Comparison of ENCODE assay signal across 19 cellular contexts in the genomic region with DNA sequence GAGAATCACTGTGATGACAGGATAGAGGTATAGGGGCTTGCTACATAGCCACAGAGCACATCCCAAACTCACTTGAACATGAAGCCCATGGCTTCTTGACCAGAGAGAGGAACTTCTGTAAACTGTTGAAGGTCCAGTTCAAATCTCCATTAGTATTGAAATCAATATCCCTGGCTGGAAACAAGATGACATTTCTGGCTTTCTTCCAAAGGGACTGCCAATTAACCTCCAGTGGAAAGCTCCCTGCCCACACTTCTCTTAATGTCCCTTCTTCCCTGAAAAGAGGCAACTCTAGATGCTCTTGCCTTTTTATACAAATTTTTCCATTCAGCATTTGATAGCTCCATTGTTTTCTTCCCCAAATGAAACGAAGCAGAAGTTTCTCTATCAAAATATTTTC.
"Had no signal": no experiment of that assay in that cellular context is flagged by ENCODE, and none has a peak within 500 bp of the region (broad histone marks: within the 10 kb centered on the region; RNA-seq: fewer than 3 reads in every experiment).

No MANE protein-coding gene starts in this region.

- H3K27ac ChIP-seq: adrenal gland, left lung, neutrophil, parathyroid adenoma, vagina, VCaP had no signal

- H3K27me3 ChIP-seq: adrenal gland, left lung, neutrophil, tibial nerve, vagina had no signal

- H3K4me1 ChIP-seq: parathyroid adenoma had no signal

- H3K4me3 ChIP-seq: adrenal gland, left lung, tibial nerve, vagina had no signal

- H3K9me3 ChIP-seq: adrenal gland, left lung, neutrophil, tibial nerve, vagina had no signal

- ATAC-seq: esophagus mucosa, left lung had no signal

- H3K36me3 ChIP-seq: adrenal gland, left lung, neutrophil, tibial nerve, vagina had no signal

- DNase-seq: activated CD4-positive, alpha-beta T cell treated with anti-CD3 and anti-CD28 coated beads, Interleukin-2, amount 50 U/mL, for 1 hour; activated CD4-positive, CD25-positive, alpha-beta regulatory T cell treated with anti-CD3 and anti-CD28 coated beads, Interleukin-2, amount 50 U/mL, for 72 hours; activated CD8-positive, alpha-beta memory T cell treated with anti-CD3 and anti-CD28 coated beads, Interleukin-2, amount 50 U/mL, for 48 hours; activated gamma-delta T cell; activated T-cell treated with anti-CD3 and anti-CD28 coated beads, Interleukin-2, amount 50 U/mL, for 48 hours; adrenal gland; effector CD4-positive, alpha-beta T cell; left lung; stimulated activated CD4-positive, alpha-beta T cell treated with anti-CD3 and anti-CD28 coated beads, Interleukin-2, amount 100 ng/mL, for 24 hours; stimulated activated naive CD4-positive, alpha-beta T cell treated with Interleukin-2 at 50 U/mL for 16 hours; substantia nigra; SW 1271; T-helper 2 cell had no signal
